2 cellular contexts compared by ENCODE assay signal in the genomic region with DNA sequence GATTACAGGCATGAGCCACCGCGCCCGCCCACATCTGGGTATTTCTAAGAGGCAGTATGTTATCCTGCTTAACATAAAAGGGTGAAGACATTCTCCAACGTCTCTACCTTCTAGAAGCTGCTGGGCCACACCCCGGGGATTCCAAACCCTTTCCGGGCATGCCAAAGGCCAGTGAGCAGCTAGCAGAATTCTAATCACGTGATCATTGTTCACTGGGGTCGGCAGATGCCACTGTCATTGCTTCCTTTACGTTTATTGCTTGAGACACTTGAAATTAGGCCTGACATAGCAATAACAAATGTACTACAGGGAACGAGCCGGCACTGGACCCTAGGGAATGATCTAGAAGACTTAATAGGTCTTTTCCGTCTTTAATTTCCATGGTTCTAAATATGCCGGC.
TF ChIP-seq lines count a peak whose summit lies in the region.

No MANE protein-coding gene starts in this region.

TF ChIP-seq in HepG2, 621 proteins besides CTCF, POLR2A, EP300 and RAD21:
- no peak for TF ChIP-seq MAFK (conservative IDR thresholded peaks at IDR 0.05 in 1 of 2, IDR thresholded peaks at IDR 0.05 in 1 of 2; ENCODE audit: low read length in 2 of 2)
- TF ChIP-seq BHLHE40 (IDR thresholded peaks at IDR 0.05; ENCODE audit: low read length): 0 out of 2 replicates have a peak, but pooled peaks have one; percentile 8
- TF ChIP-seq, protein P1, sequence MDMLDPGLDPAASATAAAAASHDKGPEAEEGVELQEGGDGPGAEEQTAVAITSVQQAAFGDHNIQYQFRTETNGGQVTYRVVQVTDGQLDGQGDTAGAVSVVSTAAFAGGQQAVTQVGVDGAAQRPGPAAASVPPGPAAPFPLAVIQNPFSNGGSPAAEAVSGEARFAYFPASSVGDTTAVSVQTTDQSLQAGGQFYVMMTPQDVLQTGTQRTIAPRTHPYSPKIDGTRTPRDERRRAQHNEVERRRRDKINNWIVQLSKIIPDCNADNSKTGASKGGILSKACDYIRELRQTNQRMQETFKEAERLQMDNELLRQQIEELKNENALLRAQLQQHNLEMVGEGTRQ (IDR thresholded peaks at IDR 0.05; ENCODE audit: low read depth, low read length): peak; percentile 55
- TF ChIP-seq, protein P1 (CRISPR knock-in tag; IDR thresholded peaks at IDR 0.05; ENCODE audit: borderline replicate concordance): no peak
- peak; percentile 92 for TF ChIP-seq RAD51 (IDR thresholded peaks at IDR 0.05; ENCODE audit: borderline replicate concordance)
- TF ChIP-seq SRSF9 (IDR thresholded peaks at IDR 0.05; ENCODE audit: borderline replicate concordance, insufficient read depth, low read depth, low read length, poor library complexity, severe bottlenecking): no peak

TF ChIP-seq in GM12878, 131 proteins besides CTCF, POLR2A, EP300 and RAD21:
- peak; percentile 35; the same call in 1 of the 2 replicates for TF ChIP-seq RAD51 (IDR thresholded peaks at IDR 0.05)
- TF ChIP-seq MTA2 (IDR thresholded peaks at IDR 0.05; ENCODE audit: low read depth): no peak
